ENCODE assay signal across 28 cellular contexts in genomic region chr6:144394209-144394608, GRCh38.
DNase-seq lines count a peak whose midpoint lies in the region; ATAC-seq and TF ChIP-seq lines count a peak whose summit lies in the region.
"Had no signal": no experiment of that assay in that cellular context is flagged by ENCODE, and none has a peak within 500 bp of the region (broad histone marks: within the 10 kb centered on the region; RNA-seq: fewer than 3 reads in every experiment).

No MANE protein-coding gene starts in this region.

- no peak overlapping the region for H3K27ac Mint-ChIP-seq in H9
- H3K27ac Mint-ChIP-seq: type B pancreatic cell, WTC11 had no signal

- no peak overlapping the region for H2BK15ac ChIP-seq in H9 (ENCODE audit: low read depth, low read length)

- H3K4me2 ChIP-seq in H9 (ENCODE audit: insufficient read depth, insufficient read length, low read length), result no peak overlapping the region

- H3K9me3 Mint-ChIP-seq in H9, result peaks cover 7 to 13% of the 10 kb centered on the region in 2 experiments; a peak in 4 of 5 replicates

- TF ChIP-seq CTCF in choroid plexus epithelial cell (conservative IDR thresholded peaks at IDR 0.05; ENCODE audit: low read depth, low read length) (no peak), H9 (conservative IDR thresholded peaks at IDR 0.05) (no peak)

- no peaks in the 10 kb centered on the region; the same call in 1 of the 2 replicates for H3K79me2 ChIP-seq in H9 (ENCODE audit: insufficient read depth, low read length)

- DNase-seq in stimulated activated CD4-positive, alpha-beta T cell treated with anti-CD3 and anti-CD28 coated beads, Interleukin-4, amount 100 ng/mL, for 24 hours, result peak; percentile 12
- DNase-seq in stimulated activated CD4-positive, alpha-beta T cell treated with anti-CD3 and anti-CD28 coated beads, Interleukin-2, amount 100 ng/mL, for 24 hours, result no peak
- DNase-seq in RPMI7951 (ENCODE audit: low read depth) (peak; percentile 41), choroid plexus epithelial cell (ENCODE audit: low read depth) (peak; percentile 50), H9 (no peak), HuH-7 (ENCODE audit: low spot score) (no peak)
- DNase-seq: activated CD4-positive, alpha-beta T cell treated with anti-CD3 and anti-CD28 coated beads, Interleukin-2, amount 50 U/mL, for 4 hours; activated CD8-positive, alpha-beta memory T cell treated with anti-CD3 and anti-CD28 coated beads, Interleukin-2, amount 50 U/mL, for 4 hours; COR-L47; dermis blood vessel endothelial cell; DMS79; foreskin keratinocyte; GDM1; heart right ventricle; IMR-90; naive B cell; NCI-H1092 treated with DMSO at 0.1 percent for 48 hours; NCI-H1694 treated with DMSO at 0.1 percent for 48 hours; NCI-H446 treated with DMSO at 0.1 percent for 48 hours; right cardiac atrium; stimulated activated CD4-positive, alpha-beta T cell treated with anti-CD3 and anti-CD28 coated beads, Interleukin-2, amount 100 ng/mL, for 48 hours; T-cell had no signal

- no peak overlapping the region for H4K91ac ChIP-seq in H9 (ENCODE audit: insufficient read length, low read depth, low read length)

- H3K9me3 ChIP-seq in H9 (ENCODE audit: control insufficient read depth, low read depth, low read length), result peaks cover 10% of the 10 kb centered on the region
- H3K9me3 ChIP-seq: esophagus muscularis mucosa had no signal

- H3K4me3 Mint-ChIP-seq in H9, result no peak overlapping the region
- H3K4me3 Mint-ChIP-seq: T-cell, type B pancreatic cell, WTC11 had no signal

- H3K23me2 ChIP-seq in H9 (ENCODE audit: insufficient read length, low read depth, low read length, poor library complexity, severe bottlenecking), result no peaks in the 10 kb centered on the region

- H3K18ac ChIP-seq in H9 (ENCODE audit: insufficient read length, low read depth, low read length), result no peak overlapping the region

- no peak overlapping the region for H2BK20ac ChIP-seq in H9 (ENCODE audit: low read depth, low read length, poor library complexity, severe bottlenecking)

- ATAC-seq in GM18870 (IDR thresholded peaks at IDR 0.05; ENCODE audit: unreplicated experiment), result no peak
- ATAC-seq: foreskin keratinocyte, heart right ventricle, right cardiac atrium, T-cell, WTC11 had no signal

- no peak overlapping the region for H3K23ac ChIP-seq in H9 (ENCODE audit: insufficient read length, low read depth, low read length)

- H3K4me1 ChIP-seq in H9 (ENCODE audit: insufficient read depth, low read length), result no peaks in the 10 kb centered on the region; the same call in 1 of the 2 replicates
- H3K4me1 ChIP-seq: foreskin keratinocyte had no signal

- H3K56ac ChIP-seq in H9 (ENCODE audit: insufficient read length, low read depth, low read length), result no peak overlapping the region

- H3K27ac ChIP-seq in H9 (ENCODE audit: insufficient read length, low read depth, low read length), result no peak overlapping the region
- H3K27ac ChIP-seq: C4-2B, esophagus muscularis mucosa, foreskin keratinocyte, heart right ventricle, RWPE1 had no signal

- H3K4me1 Mint-ChIP-seq in H9, result peaks cover 14 to 16% of the 10 kb centered on the region in 2 experiments

- no peak overlapping the region for H3K9ac ChIP-seq in H9 (ENCODE audit: extremely low read depth, insufficient read length, low read length)

- peaks cover 5 to 20% (median 11%) of the 10 kb centered on the region in 3 experiments; a peak in 6 of 7 replicates for H3K36me3 Mint-ChIP-seq in H9 (ENCODE audit: insufficient read depth in 1 of 3, low read depth in 3 of 3)

- H4K5ac ChIP-seq in H9 (ENCODE audit: insufficient read length, low read depth, low read length), result no peak overlapping the region

- H3K79me1 ChIP-seq in H9 (ENCODE audit: insufficient read depth, low read depth, low read length, poor library complexity, severe bottlenecking), result peaks cover 6% of the 10 kb centered on the region

- no peaks in the 10 kb centered on the region for H3K27me3 Mint-ChIP-seq in H9 (ENCODE audit: low read depth)
- H3K27me3 Mint-ChIP-seq: naive B cell, T-cell, type B pancreatic cell had no signal

- H4K20me1 ChIP-seq in H9 (ENCODE audit: control insufficient read depth, insufficient read depth, insufficient read length), result no peaks in the 10 kb centered on the region

- no peak overlapping the region for H3T11ph ChIP-seq in H9 (ENCODE audit: low read length)

- H3K4me3 ChIP-seq in choroid plexus epithelial cell (ENCODE audit: low read depth, low read length), result no peak overlapping the region
- H3K4me3 ChIP-seq: esophagus muscularis mucosa, heart right ventricle had no signal

- no peak overlapping the region for H3K14ac ChIP-seq in H9 (ENCODE audit: insufficient read depth, low read length)

- no peak overlapping the region for H2BK120ac ChIP-seq in H9 (ENCODE audit: low read depth, low read length, poor library complexity, severe bottlenecking)

- no peak overlapping the region for H4K8ac ChIP-seq in H9 (replicated peaks; ENCODE audit: insufficient read length, low read depth, low read length)

- no peak overlapping the region for H2AFZ ChIP-seq in H9 (ENCODE audit: low read length)

- WGBS in H9 (ENCODE audit: extremely low coverage, insufficient read length, low lambda C conversion rate), result no CpG with 5 or more reads among the region's 4 CpGs

- H2AK5ac ChIP-seq in H9 (ENCODE audit: insufficient read length, low read length), result no peak overlapping the region

- no peaks in the 10 kb centered on the region for H3K27me3 ChIP-seq in H9 (ENCODE audit: insufficient read depth, low read length)
- H3K27me3 ChIP-seq: esophagus muscularis mucosa, foreskin keratinocyte, heart right ventricle had no signal

- H3K4ac ChIP-seq in H9 (ENCODE audit: low read depth, low read length), result no peak overlapping the region

- no peak overlapping the region for H2BK5ac ChIP-seq in H9 (ENCODE audit: insufficient read length, low read length)

- no peak overlapping the region for H2BK12ac ChIP-seq in H9 (ENCODE audit: insufficient read length, low read depth, low read length)

Comparison
In these comparisons a context has a peak if more than half of its experiments do, and no peak if none do; other contexts are left out.
1. DNase-seq: peak in stimulated activated CD4-positive, alpha-beta T cell treated with anti-CD3 and anti-CD28 coated beads, Interleukin-4, amount 100 ng/mL, for 24 hours (single experiment), RPMI7951 (single experiment) and choroid plexus epithelial cell (single experiment); none in stimulated activated CD4-positive, alpha-beta T cell treated with anti-CD3 and anti-CD28 coated beads, Interleukin-2, amount 100 ng/mL, for 24 hours (0 of 2), H9 (single experiment) and HuH-7 (single experiment).